ENCODE assay signal across 8 cellular contexts in genomic region chr17:76725580-76726230, GRCh38. TPM values are rescaled to one million over a fixed set of nuclear protein-coding genes. Genes with fewer than 3 reads are reported as not detected.
DNase-seq lines count a peak whose midpoint lies in the region; ATAC-seq and TF ChIP-seq lines count a peak whose summit lies in the region.

No MANE protein-coding gene starts in this region.

- peak overlapping the region; percentile 72 to 100 (median 88) for H3K4me3 ChIP-seq in heart right ventricle

- no peaks in the 10 kb centered on the region for H3K27me3 ChIP-seq in heart right ventricle

- 1 to 2% methylated on average over 38 of the region's 38 CpGs for WGBS in heart right ventricle, 2 donors

- peaks cover 56% of the 10 kb centered on the region for H3K4me1 Mint-ChIP-seq in activated naive CD8-positive, alpha-beta T cell (ENCODE audit: low read depth)
- peaks cover 14% of the 10 kb centered on the region for H3K4me1 Mint-ChIP-seq in progenitor cell of endocrine pancreas (ENCODE audit: low read depth)

- no peaks in the 10 kb centered on the region for H3K27me3 Mint-ChIP-seq in activated naive CD8-positive, alpha-beta T cell
- H3K27me3 Mint-ChIP-seq in progenitor cell of endocrine pancreas = no peaks in the 10 kb centered on the region

- H3K9me3 Mint-ChIP-seq in activated naive CD8-positive, alpha-beta T cell (ENCODE audit: low read depth) = no peaks in the 10 kb centered on the region
- H3K9me3 Mint-ChIP-seq in progenitor cell of endocrine pancreas (ENCODE audit: low read depth) = no peaks in the 10 kb centered on the region

- no peak for TF ChIP-seq CTCF in heart right ventricle (IDR thresholded peaks at IDR 0.05)
- TF ChIP-seq CTCF in progenitor cell of endocrine pancreas (IDR thresholded peaks at IDR 0.05; ENCODE audit: unreplicated experiment) = no peak

- peak; percentile 23 for ATAC-seq in GM18867 (IDR thresholded peaks at IDR 0.05; ENCODE audit: unreplicated experiment)
- peak; percentile 14 for ATAC-seq in HG03139 (IDR thresholded peaks at IDR 0.05; ENCODE audit: unreplicated experiment)
- ATAC-seq in SK-N-SH treated with all-trans-retinoic acid at 6 μM for 48 hours = peak; percentile 29
- ATAC-seq in heart right ventricle = peak; percentile 42 to 67 (median 58)

- peaks cover 0 to 63% (median 42%) of the 10 kb centered on the region in 9 donors for H3K36me3 ChIP-seq in heart right ventricle

- peaks cover 10% of the 10 kb centered on the region for H3K36me3 Mint-ChIP-seq in activated naive CD8-positive, alpha-beta T cell
- peaks cover 18% of the 10 kb centered on the region for H3K36me3 Mint-ChIP-seq in progenitor cell of endocrine pancreas (ENCODE audit: insufficient read depth)

- peak overlapping the region; percentile 98 for H3K4me3 Mint-ChIP-seq in activated naive CD8-positive, alpha-beta T cell
- peak overlapping the region; percentile 95 for H3K4me3 Mint-ChIP-seq in progenitor cell of endocrine pancreas (ENCODE audit: low read depth)

- H3K27ac ChIP-seq in heart right ventricle = peak overlapping the region; percentile 96 to 100 (median 99)

- H3K9me3 ChIP-seq in heart right ventricle = no peaks in the 10 kb centered on the region

- intact Hi-C loops in heart right ventricle (cut with DNase I) = loop anchor here in 2 of 10 donors (10.0 kb wide), 2 partner anchors 51 to 181 kb away; partner anchors contain the start of gene PRCD (in 1 of the 2)

- peaks cover 13 to 80% (median 70%) of the 10 kb centered on the region in 9 donors for H3K4me1 ChIP-seq in heart right ventricle

- DNase-seq in AG08395 (ENCODE audit: low spot score) (peak; percentile 48), heart right ventricle (peak; percentile 80 to 85), progenitor cell of endocrine pancreas (ENCODE audit: low spot score, unreplicated experiment) (no peak), middle frontal gyrus (ENCODE audit: extremely low spot score, low spot score) (no peak)

- peak overlapping the region; percentile 94 for H3K27ac Mint-ChIP-seq in activated naive CD8-positive, alpha-beta T cell
- H3K27ac Mint-ChIP-seq in progenitor cell of endocrine pancreas = peak overlapping the region; percentile 97

TF ChIP-seq in SK-N-SH treated with all-trans-retinoic acid at 6 μM for 48 hours, 23 proteins besides CTCF, POLR2A, EP300 and RAD21:
- TF ChIP-seq, protein P1, sequence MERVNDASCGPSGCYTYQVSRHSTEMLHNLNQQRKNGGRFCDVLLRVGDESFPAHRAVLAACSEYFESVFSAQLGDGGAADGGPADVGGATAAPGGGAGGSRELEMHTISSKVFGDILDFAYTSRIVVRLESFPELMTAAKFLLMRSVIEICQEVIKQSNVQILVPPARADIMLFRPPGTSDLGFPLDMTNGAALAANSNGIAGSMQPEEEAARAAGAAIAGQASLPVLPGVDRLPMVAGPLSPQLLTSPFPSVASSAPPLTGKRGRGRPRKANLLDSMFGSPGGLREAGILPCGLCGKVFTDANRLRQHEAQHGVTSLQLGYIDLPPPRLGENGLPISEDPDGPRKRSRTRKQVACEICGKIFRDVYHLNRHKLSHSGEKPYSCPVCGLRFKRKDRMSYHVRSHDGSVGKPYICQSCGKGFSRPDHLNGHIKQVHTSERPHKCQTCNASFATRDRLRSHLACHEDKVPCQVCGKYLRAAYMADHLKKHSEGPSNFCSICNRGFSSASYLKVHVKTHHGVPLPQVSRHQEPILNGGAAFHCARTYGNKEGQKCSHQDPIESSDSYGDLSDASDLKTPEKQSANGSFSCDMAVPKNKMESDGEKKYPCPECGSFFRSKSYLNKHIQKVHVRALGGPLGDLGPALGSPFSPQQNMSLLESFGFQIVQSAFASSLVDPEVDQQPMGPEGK (CRISPR knock-in tag; IDR thresholded peaks at IDR 0.05; ENCODE audit: borderline replicate concordance) = no peak
- TF ChIP-seq TOX (CRISPR knock-in tag; IDR thresholded peaks at IDR 0.05; ENCODE audit: borderline replicate concordance) = no peak
- no peak for TF ChIP-seq ARNTL (CRISPR knock-in tag; IDR thresholded peaks at IDR 0.05; ENCODE audit: borderline replicate concordance, low read depth)
- no peak for TF ChIP-seq TCF4 (CRISPR knock-in tag; IDR thresholded peaks at IDR 0.05; ENCODE audit: borderline replicate concordance)
- TF ChIP-seq ZFP3 (CRISPR knock-in tag; IDR thresholded peaks at IDR 0.05) = no peak
- no peak for TF ChIP-seq PPARA (CRISPR knock-in tag; IDR thresholded peaks at IDR 0.05; ENCODE audit: borderline replicate concordance)
- TF ChIP-seq CREB5 (CRISPR knock-in tag; IDR thresholded peaks at IDR 0.05; ENCODE audit: low read depth) = no peak
- no peak for TF ChIP-seq CSDC2 (CRISPR knock-in tag; IDR thresholded peaks at IDR 0.05)
- no peak for TF ChIP-seq OSR1 (CRISPR knock-in tag; IDR thresholded peaks at IDR 0.05)
- TF ChIP-seq, protein P2, sequence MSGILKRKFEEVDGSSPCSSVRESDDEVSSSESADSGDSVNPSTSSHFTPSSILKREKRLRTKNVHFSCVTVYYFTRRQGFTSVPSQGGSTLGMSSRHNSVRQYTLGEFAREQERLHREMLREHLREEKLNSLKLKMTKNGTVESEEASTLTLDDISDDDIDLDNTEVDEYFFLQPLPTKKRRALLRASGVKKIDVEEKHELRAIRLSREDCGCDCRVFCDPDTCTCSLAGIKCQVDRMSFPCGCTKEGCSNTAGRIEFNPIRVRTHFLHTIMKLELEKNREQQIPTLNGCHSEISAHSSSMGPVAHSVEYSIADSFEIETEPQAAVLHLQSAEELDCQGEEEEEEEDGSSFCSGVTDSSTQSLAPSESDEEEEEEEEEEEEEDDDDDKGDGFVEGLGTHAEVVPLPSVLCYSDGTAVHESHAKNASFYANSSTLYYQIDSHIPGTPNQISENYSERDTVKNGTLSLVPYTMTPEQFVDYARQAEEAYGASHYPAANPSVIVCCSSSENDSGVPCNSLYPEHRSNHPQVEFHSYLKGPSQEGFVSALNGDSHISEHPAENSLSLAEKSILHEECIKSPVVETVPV (CRISPR knock-in tag; IDR thresholded peaks at IDR 0.05) = no peak
- TF ChIP-seq BACH2 (CRISPR knock-in tag; IDR thresholded peaks at IDR 0.05; ENCODE audit: borderline replicate concordance) = no peak

RNA-seq across cellular contexts. Expression of gene JMJD6, which starts 0.7 kb away (rescaled TPM):
- total RNA-seq in heart right ventricle (10 to 100 TPM; 34.6 to 79.3 (median 43.2) TPM), progenitor cell of endocrine pancreas (24.1 and 25.6 TPM in 2 replicates)
- polyA plus RNA-seq in heart right ventricle = 10 to 100 TPM; 36.1 to 56.5 TPM

RNA-seq across cellular contexts. Expression of gene METTL23, which starts 0.9 kb away (rescaled TPM):
- total RNA-seq in heart right ventricle = 10 to 100 TPM; 18.0 to 29.9 (median 24.7) TPM
- 10 to 100 TPM; 24.5 to 41.8 TPM for polyA plus RNA-seq in heart right ventricle
- total RNA-seq in progenitor cell of endocrine pancreas = 28.2 TPM in 2 replicates

RNA-seq across cellular contexts. Expression of gene SRSF2, which starts 11.4 kb away (rescaled TPM):
- total RNA-seq in heart right ventricle (100 to 1,000 TPM in 1 of 10 donors, 10 to 100 TPM in 9; 58.8 to 103 (median 76.3) TPM), progenitor cell of endocrine pancreas (265 and 276 TPM in 2 replicates)
- polyA plus RNA-seq in heart right ventricle = 100 to 1,000 TPM in 1 of 2 donors, 10 to 100 TPM in 1; 93.4 to 109 TPM

RNA-seq across cellular contexts. Expression of gene MFSD11, which starts 12.2 kb away (rescaled TPM):
- total RNA-seq in heart right ventricle = 10 to 100 TPM; 25.1 to 34.4 (median 29.6) TPM
- polyA plus RNA-seq in heart right ventricle = 10 to 100 TPM in 1 of 2 donors, 1 to 10 TPM in 1; 9.2 to 23.2 TPM
- 35.6 and 38.7 TPM in 2 replicates for total RNA-seq in progenitor cell of endocrine pancreas

RNA-seq across cellular contexts. Expression of gene MXRA7, which starts 14.9 kb away (rescaled TPM):
- total RNA-seq in heart right ventricle = 100 to 1,000 TPM; 298 to 586 (median 488) TPM
- polyA plus RNA-seq in heart right ventricle = 100 to 1,000 TPM; 121 to 199 TPM
- 93.3 and 94.9 TPM in 2 replicates for total RNA-seq in progenitor cell of endocrine pancreas

Comparison
In these comparisons a context has a peak if more than half of its experiments do, and no peak if none do; other contexts are left out.
1. DNase-seq: peak in AG08395 (single experiment) and heart right ventricle (2 of 2); none in progenitor cell of endocrine pancreas (single experiment) and middle frontal gyrus (single experiment).
2. Peak in every context shown above with its lines, with median percentiles within 50 percentile points of each other: ATAC-seq.